ENCODE assay signal across 29 cellular contexts in the genomic region with DNA sequence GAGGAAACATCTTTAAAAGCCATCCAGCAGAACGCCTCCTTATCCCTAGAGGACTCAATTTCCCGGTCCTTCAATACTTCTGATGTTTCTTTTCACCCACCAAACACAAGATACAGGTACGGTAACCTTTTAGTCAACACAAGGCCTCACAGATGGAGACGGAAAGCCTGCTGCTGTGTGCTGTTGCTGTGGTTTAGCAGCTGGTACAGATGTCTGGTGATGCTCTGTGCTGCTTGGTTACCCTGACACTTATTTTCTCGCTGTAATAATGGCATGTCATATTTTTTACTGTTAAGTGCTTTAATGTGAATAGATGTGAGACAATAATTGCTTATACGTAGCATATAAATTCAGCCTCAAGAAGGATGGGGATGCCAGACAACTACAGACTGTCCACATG.
"Had no signal": no experiment of that assay in that cellular context is flagged by ENCODE, and none has a peak within 500 bp of the region (broad histone marks: within the 10 kb centered on the region; RNA-seq: fewer than 3 reads in every experiment).

No MANE protein-coding gene starts in this region.

- H3K4me2 ChIP-seq: smooth muscle cell had no signal

- ATAC-seq: activated CD8-positive, alpha-beta T cell treated with anti-CD3 and anti-CD28 coated beads for 36 hours; activated T-cell treated with anti-CD3 and anti-CD28 coated beads, Interleukin-2, amount 50 U/mL, for 4 hours; activated T-helper 17 cell treated with anti-CD3 and anti-CD28 coated beads, Interleukin-2, amount 50 U/mL, for 72 hours; left cardiac atrium; left ventricle myocardium superior; mucosa of descending colon; stimulated activated memory B cell treated with anti-CD40 and anti-IgM and Interleukin-4, amounts not matched to agents 10 μg/mL and 1 μg/mL and 100 μg/mL, for 72 hours; stimulated activated naive CD8-positive, alpha-beta T cell treated with anti-CD3 and anti-CD28 coated beads, Interleukin-15, amount 100 ng/mL, for 72 hours had no signal

- DNase-seq: activated CD4-positive, alpha-beta T cell treated with anti-CD3 and anti-CD28 coated beads, Interleukin-2, amount 50 U/mL, for 1 hour; activated CD8-positive, alpha-beta T cell treated with anti-CD3 and anti-CD28 coated beads for 36 hours; activated gamma-delta T cell treated with Interleukin-2 at 50 U/mL for 16 hours; activated naive CD4-positive, alpha-beta T cell treated with anti-CD3 and anti-CD28 coated beads, Interleukin-2, amount 50 U/mL, for 16 hours; activated T-cell treated with anti-CD3 and anti-CD28 coated beads, Interleukin-2, amount 50 U/mL, for 4 hours; anterior cingulate cortex; dermis blood vessel endothelial cell; effector CD4-positive, alpha-beta T cell; esophagus squamous epithelium; foreskin melanocyte; islet precursor cell; left cardiac atrium; left ventricle myocardium superior; mucosa of descending colon; nephron progenitor cell; ovary; retina; stimulated activated CD4-positive, alpha-beta T cell treated with anti-CD3 and anti-CD28 coated beads, Interleukin-1b, Interleukin-23, amount 100 ng/mL, for 48 hours; stimulated activated CD4-positive, alpha-beta T cell treated with anti-CD3 and anti-CD28 coated beads, Interleukin-4, amount 100 ng/mL, for 4 hours; stimulated activated CD8-positive, alpha-beta memory T cell treated with anti-CD3 and anti-CD28 coated beads, Interleukin-4, amount 100 ng/mL, for 48 hours; stimulated activated naive CD8-positive, alpha-beta T cell treated with anti-CD3 and anti-CD28 coated beads, Interleukin-15, amount 100 ng/mL, for 72 hours; substantia nigra; T-helper 2 cell; uterus had no signal

- H3K27ac ChIP-seq: esophagus squamous epithelium, ovary, prostate gland, uterus had no signal

- H3K9me3 ChIP-seq: esophagus squamous epithelium, mucosa of descending colon, ovary, prostate gland, uterus had no signal

- H3K4me3 ChIP-seq: esophagus squamous epithelium, mucosa of descending colon, ovary, prostate gland, smooth muscle cell, uterus had no signal

- H3K36me3 ChIP-seq: esophagus squamous epithelium, ovary, prostate gland, uterus had no signal

- H3K27me3 ChIP-seq: ovary, uterus had no signal

- FAIRE-seq: bronchial epithelial cell had no signal

- H3K4me1 ChIP-seq: prostate gland, uterus had no signal
